In the genomic region with DNA sequence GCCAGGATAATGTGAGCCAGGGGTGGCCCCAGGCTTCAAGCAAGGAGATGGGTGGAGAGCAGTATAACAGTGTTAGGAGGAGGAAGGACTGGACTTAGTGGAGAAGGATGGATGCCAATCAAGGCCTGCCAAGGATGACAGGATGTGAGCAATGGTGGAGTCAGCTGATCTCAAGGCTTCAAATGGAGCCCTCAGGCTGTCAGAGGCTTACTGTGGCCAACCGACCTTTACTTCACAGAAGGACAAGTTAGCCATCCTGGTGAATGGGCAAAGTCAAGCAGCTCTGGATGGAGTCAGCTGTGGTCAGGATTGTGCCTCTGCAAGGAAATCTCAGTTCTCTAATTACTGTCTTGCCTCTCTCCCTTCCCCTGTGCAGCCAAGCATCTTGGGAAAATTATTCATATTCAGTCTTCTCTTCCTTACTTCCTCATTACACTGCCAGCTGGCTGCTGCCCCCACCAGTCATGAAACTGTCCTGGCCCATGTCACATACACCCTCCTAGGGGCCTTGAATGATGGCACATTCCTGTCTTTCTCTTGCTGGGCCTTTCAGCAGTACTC, we compare ENCODE assay signal across 11 cellular contexts. TPM values are rescaled to one million over a fixed set of nuclear protein-coding genes. Genes with fewer than 3 reads are reported as not detected.
DNase-seq lines count a peak whose midpoint lies in the region; ATAC-seq and TF ChIP-seq lines count a peak whose summit lies in the region.
"Had no signal": no experiment of that assay in that cellular context is flagged by ENCODE, and none has a peak within 500 bp of the region (broad histone marks: within the 10 kb centered on the region; RNA-seq: fewer than 3 reads in every experiment).

No MANE protein-coding gene starts in this region.

- 81 to 82% methylated on average over 1 of the region's 1 CpG for WGBS in lung, 2 donors

- no peaks in the 10 kb centered on the region for H3K9me3 ChIP-seq in lung (ENCODE audit: control insufficient read depth in 2 of 2, insufficient read depth in 1 of 2, low read length in 1 of 2)

- H3K9me3 Mint-ChIP-seq in activated naive CD8-positive, alpha-beta T cell treated with anti-CD3 and anti-CD28 coated beads, Interleukin-2, amount 50 U/mL, for 24 hours = no peaks in the 10 kb centered on the region

- H3K36me3 ChIP-seq in lung (ENCODE audit: control insufficient read depth in 2 of 2, insufficient read depth in 2 of 2, low read length in 2 of 2) = no peaks in the 10 kb centered on the region
- H3K36me3 ChIP-seq: cardiac muscle cell had no signal

- H3K4me1 Mint-ChIP-seq in activated naive CD8-positive, alpha-beta T cell treated with anti-CD3 and anti-CD28 coated beads, Interleukin-2, amount 50 U/mL, for 24 hours = peaks cover 13% of the 10 kb centered on the region

- H3K4me3 ChIP-seq in lung = no peak overlapping the region
- H3K4me3 ChIP-seq: cardiac muscle cell had no signal

- no peaks in the 10 kb centered on the region for H3K27me3 ChIP-seq in lung (ENCODE audit: control insufficient read depth, insufficient read depth)
- H3K27me3 ChIP-seq: cardiac muscle cell had no signal

- no peak overlapping the region for H3K4me3 Mint-ChIP-seq in activated naive CD8-positive, alpha-beta T cell treated with anti-CD3 and anti-CD28 coated beads, Interleukin-2, amount 50 U/mL, for 24 hours
- H3K4me3 Mint-ChIP-seq: activated CD4-positive, alpha-beta T cell treated with anti-CD3 and anti-CD28 coated beads, Interleukin-2, amount 10 ng/mL, durations not matched to agents 7 days and 5 days had no signal

- H3K27me3 Mint-ChIP-seq in activated naive CD8-positive, alpha-beta T cell treated with anti-CD3 and anti-CD28 coated beads, Interleukin-2, amount 50 U/mL, for 24 hours = peaks cover 4% of the 10 kb centered on the region

- H3K4me1 ChIP-seq in lung (ENCODE audit: control insufficient read depth in 2 of 2, insufficient read depth in 2 of 2, low read length in 2 of 2) = peaks cover 0 to 3% of the 10 kb centered on the region in 2 donors

- ATAC-seq in activated naive CD8-positive, alpha-beta T cell treated with anti-CD3 and anti-CD28 coated beads, Interleukin-2, amount 50 U/mL, for 24 hours = peak; percentile 76
- ATAC-seq in lung (ENCODE audit: insufficient read depth, low FRiP score) (peak; percentile 34), HG02981 (IDR thresholded peaks at IDR 0.05; ENCODE audit: unreplicated experiment) (no peak)

- no peaks in the 10 kb centered on the region for H3K36me3 Mint-ChIP-seq in activated naive CD8-positive, alpha-beta T cell treated with anti-CD3 and anti-CD28 coated beads, Interleukin-2, amount 50 U/mL, for 24 hours (ENCODE audit: low read depth)

- DNase-seq in EH (ENCODE audit: low read depth) (peak; percentile 90), Kasumi-1 (lab: John Stamatoyannopoulos, UW) (peak; percentile 58 to 65), lung (ENCODE audit: low spot score) (no peak), NCI-H774 (lab: John Stamatoyannopoulos, UW) (no peak), DMS79 (lab: John Stamatoyannopoulos, UW) (no peak)
- DNase-seq in activated naive CD8-positive, alpha-beta T cell treated with anti-CD3 and anti-CD28 coated beads, Interleukin-2, amount 50 U/mL, for 24 hours = no peak
- DNase-seq in stimulated activated naive CD4-positive, alpha-beta T cell treated with Interleukin-2 at 50 U/mL for 16 hours (lab: John Stamatoyannopoulos, UW) = no peak
- DNase-seq: activated CD4-positive, alpha-beta T cell treated with anti-CD3 and anti-CD28 coated beads, Interleukin-2, amount 10 ng/mL, durations not matched to agents 7 days and 5 days; NCI-H82 had no signal

- TF ChIP-seq CTCF in lung (IDR thresholded peaks at IDR 0.05; ENCODE audit: control extremely low read depth, extremely low read depth) = no peak

- peak overlapping the region in 1 of 2 donors; percentile 46 for H3K27ac ChIP-seq in lung (ENCODE audit: low read depth in 1 of 2, low read length in 1 of 2)
- H3K27ac ChIP-seq: cardiac muscle cell had no signal

- H3K27ac Mint-ChIP-seq in activated naive CD8-positive, alpha-beta T cell treated with anti-CD3 and anti-CD28 coated beads, Interleukin-2, amount 50 U/mL, for 24 hours = no peak overlapping the region
- H3K27ac Mint-ChIP-seq: activated CD4-positive, alpha-beta T cell treated with anti-CD3 and anti-CD28 coated beads, Interleukin-2, amount 10 ng/mL, durations not matched to agents 7 days and 5 days had no signal

RNA-seq across cellular contexts. Expression of gene STAT6, which starts 7.6 kb away (rescaled TPM):
- total RNA-seq in lung = 100 to 1,000 TPM; 118 to 216 TPM
- 100 to 1,000 TPM; 150 to 199 TPM for polyA plus RNA-seq in lung

RNA-seq across cellular contexts. Expression of gene LRP1, which starts 9.5 kb away (rescaled TPM):
- 100 to 1,000 TPM; 166 to 338 TPM for total RNA-seq in lung
- 10 to 100 TPM; 52.6 to 77.4 TPM for polyA plus RNA-seq in lung

RNA-seq across cellular contexts. Expression of gene LRP1-AS, which starts 28.6 kb away (rescaled TPM):
- not detected for total RNA-seq in lung
- not detected for polyA plus RNA-seq in lung
- total RNA-seq: activated CD4-positive, alpha-beta T cell treated with anti-CD3 and anti-CD28 coated beads, Interleukin-2, amount 10 ng/mL, durations not matched to agents 7 days and 5 days; cardiac muscle cell had no signal
- polyA plus RNA-seq: cardiac muscle cell had no signal

RNA-seq across cellular contexts. Expression of gene NAB2, which starts 29.9 kb away (rescaled TPM):
- 10 to 100 TPM; 45.2 to 51.3 TPM for total RNA-seq in lung
- 10 to 100 TPM; 16.7 to 32.5 TPM for polyA plus RNA-seq in lung

RNA-seq across cellular contexts. Expression of gene NEMP1, which starts 40.2 kb away (rescaled TPM):
- total RNA-seq in lung = 10 to 100 TPM; 10.6 to 14.3 TPM
- polyA plus RNA-seq in lung = 1 to 10 TPM; 3.7 to 4.8 TPM

Comparison
In these comparisons a context has a peak if more than half of its experiments do, and no peak if none do; other contexts are left out.
1. DNase-seq: peak in EH (single experiment) and Kasumi-1 (2 of 2); none in activated naive CD8-positive, alpha-beta T cell treated with anti-CD3 and anti-CD28 coated beads, Interleukin-2, amount 50 U/mL, for 24 hours (single experiment), lung (single experiment), NCI-H774 (single experiment), DMS79 (single experiment) and stimulated activated naive CD4-positive, alpha-beta T cell treated with Interleukin-2 at 50 U/mL for 16 hours (single experiment).